Comparison of ENCODE assay signal across 10 cellular contexts in the genomic region with DNA sequence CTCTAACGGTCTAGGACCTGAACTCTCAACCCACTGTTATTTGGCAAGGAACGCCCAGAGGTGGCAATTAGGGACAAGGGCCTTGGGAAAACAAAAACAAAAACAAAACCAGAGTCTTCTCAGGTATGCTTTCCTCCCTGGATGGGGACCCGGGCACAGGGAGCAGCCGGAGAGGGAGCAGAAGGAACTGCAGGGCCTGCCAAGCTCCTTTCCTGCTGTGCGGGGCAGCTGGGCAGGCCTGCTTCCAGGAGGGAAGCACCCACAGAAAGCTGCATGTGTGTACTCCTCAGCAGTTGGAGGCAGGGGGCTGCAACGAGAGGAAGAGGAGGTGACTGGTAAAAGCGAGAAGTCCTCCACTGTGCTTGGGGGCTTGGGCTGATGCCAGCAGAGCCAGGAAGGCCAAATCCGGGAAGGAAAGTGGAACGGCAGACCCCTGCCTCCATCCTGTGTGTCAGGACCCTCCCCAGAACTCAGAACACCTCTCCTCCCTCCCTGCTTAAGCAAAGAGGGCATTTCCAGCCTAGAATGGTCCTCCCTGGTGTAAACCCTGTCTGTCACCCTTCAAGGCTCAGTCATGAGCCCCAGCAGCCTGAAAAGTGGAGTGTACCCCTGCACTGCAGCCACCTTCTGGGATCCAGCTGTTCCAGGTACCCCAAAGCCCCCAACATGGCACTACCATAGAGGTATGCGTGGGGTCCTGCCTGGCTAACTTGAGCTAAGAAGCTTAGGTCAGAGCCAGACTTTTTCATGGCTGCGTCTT. TPM values are rescaled to one million over a fixed set of nuclear protein-coding genes. Genes with fewer than 3 reads are reported as not detected.
DNase-seq lines count a peak whose midpoint lies in the region; ATAC-seq and TF ChIP-seq lines count a peak whose summit lies in the region.
"Had no signal": no experiment of that assay in that cellular context is flagged by ENCODE, and none has a peak within 500 bp of the region (broad histone marks: within the 10 kb centered on the region; RNA-seq: fewer than 3 reads in every experiment).

No MANE protein-coding gene starts in this region.

- H3K9me3 ChIP-seq in CD8-positive, alpha-beta memory T cell (ENCODE audit: low read length), result no peaks in the 10 kb centered on the region
- H3K9me3 ChIP-seq in KOPT-K1 (ENCODE audit: insufficient read depth, low read length, poor library complexity, severe bottlenecking) (no peaks in the 10 kb centered on the region), psoas muscle (no peaks in the 10 kb centered on the region)
- H3K9me3 ChIP-seq: heart left ventricle had no signal

- CTCF ChIA-PET in CD8-positive, alpha-beta memory T cell (lab: Charles Lee), result interaction anchor here (0.7 to 4.1 kb wide), 9 partner anchors 9 to 77 kb away, joined by 3 to 37 read pairs (median 7); no protein-coding TSS in a partner anchor

- TF ChIP-seq CTCF in psoas muscle (IDR thresholded peaks at IDR 0.05), result no peak

- intact Hi-C loops in psoas muscle (cut with DNase I), result no loop called here

- peaks cover 34 to 56% (median 38%) of the 10 kb centered on the region in 3 donors for H3K4me1 Mint-ChIP-seq in CD8-positive, alpha-beta memory T cell
- H3K4me1 Mint-ChIP-seq in central memory CD8-positive, alpha-beta T cell, result peaks cover 19% of the 10 kb centered on the region

- no peak for DNase-seq in CD8-positive, alpha-beta memory T cell
- no peak for DNase-seq in central memory CD8-positive, alpha-beta T cell (ENCODE audit: low spot score in 2 of 2)
- DNase-seq in psoas muscle (no peak), SKM-1 treated with dmso at 0.1 percent for 144 hours (lab: John Stamatoyannopoulos, UW; ENCODE audit: unreplicated experiment) (no peak), erythroblast (lab: John Stamatoyannopoulos, UW) (no peak)
- DNase-seq: DMS153 had no signal

- POLR2A ChIA-PET in CD8-positive, alpha-beta memory T cell (lab: Charles Lee), result interaction anchor here (0.5 to 3.3 kb wide), 12 partner anchors 9 to 460 kb away, joined by 3 to 27 read pairs (median 6); no protein-coding TSS in a partner anchor

- peak overlapping the region; percentile 95 to 99 (median 96) for H3K27ac Mint-ChIP-seq in CD8-positive, alpha-beta memory T cell
- peak overlapping the region; percentile 72 for H3K27ac Mint-ChIP-seq in central memory CD8-positive, alpha-beta T cell (ENCODE audit: low read depth)
- H3K27ac Mint-ChIP-seq: memory B cell had no signal

- peak overlapping the region; percentile 54 for H3K27ac ChIP-seq in CD8-positive, alpha-beta memory T cell (ENCODE audit: low read depth, low read length)
- H3K27ac ChIP-seq in KOPT-K1 (ENCODE audit: low read depth, low read length, poor library complexity, severe bottlenecking), result peak overlapping the region; percentile 91
- H3K27ac ChIP-seq in psoas muscle, result peak overlapping the region; percentile 30

- peak; percentile 55 for ATAC-seq in central memory CD8-positive, alpha-beta T cell (replicated peaks; ENCODE audit: extremely low read depth, poor library complexity, severe bottlenecking)
- ATAC-seq in psoas muscle (no peak), HG02840 (IDR thresholded peaks at IDR 0.05; ENCODE audit: low FRiP score, unreplicated experiment) (no peak)

- peaks cover 5 to 26% (median 13%) of the 10 kb centered on the region in 3 donors for H3K36me3 Mint-ChIP-seq in CD8-positive, alpha-beta memory T cell
- peaks cover 5% of the 10 kb centered on the region for H3K36me3 Mint-ChIP-seq in central memory CD8-positive, alpha-beta T cell (ENCODE audit: insufficient read depth)
- H3K36me3 Mint-ChIP-seq: memory B cell had no signal

- H3K27me3 ChIP-seq in CD8-positive, alpha-beta memory T cell (ENCODE audit: insufficient read depth, low read length, poor library complexity, severe bottlenecking), result no peaks in the 10 kb centered on the region
- no peaks in the 10 kb centered on the region for H3K27me3 ChIP-seq in psoas muscle (ENCODE audit: insufficient read depth in 3 of 3, low read length in 2 of 3)
- H3K27me3 ChIP-seq: heart left ventricle had no signal

- H3K4me3 Mint-ChIP-seq in CD8-positive, alpha-beta memory T cell, result peak overlapping the region; percentile 35 to 87 (median 76)
- peak overlapping the region; percentile 57 for H3K4me3 Mint-ChIP-seq in central memory CD8-positive, alpha-beta T cell
- H3K4me3 Mint-ChIP-seq: memory B cell had no signal

- TF ChIP-seq POLR2A in erythroblast (IDR thresholded peaks at IDR 0.05; ENCODE audit: low read length), result no peak

- H3K9me3 Mint-ChIP-seq in CD8-positive, alpha-beta memory T cell, result no peaks in the 10 kb centered on the region
- no peaks in the 10 kb centered on the region for H3K9me3 Mint-ChIP-seq in central memory CD8-positive, alpha-beta T cell
- H3K9me3 Mint-ChIP-seq: memory B cell had no signal

- WGBS in psoas muscle, 3 donors, result 56 to 68% (median 59%) methylated on average over 11 of the region's 11 CpGs

- H3K36me3 ChIP-seq in CD8-positive, alpha-beta memory T cell (ENCODE audit: insufficient read depth, low read length), result peaks cover 14% of the 10 kb centered on the region
- H3K36me3 ChIP-seq in KOPT-K1 (ENCODE audit: insufficient read depth, low read length), result peaks cover 28% of the 10 kb centered on the region
- peaks cover 0 to 31% of the 10 kb centered on the region in 2 donors for H3K36me3 ChIP-seq in psoas muscle (ENCODE audit: insufficient read depth in 1 of 2, low read depth in 1 of 2)

- peaks cover 0 to under 1% of the 10 kb centered on the region in 2 donors for H3K27me3 Mint-ChIP-seq in CD8-positive, alpha-beta memory T cell
- H3K27me3 Mint-ChIP-seq in central memory CD8-positive, alpha-beta T cell, result no peaks in the 10 kb centered on the region
- H3K27me3 Mint-ChIP-seq: memory B cell had no signal

- H3K4me3 ChIP-seq in CD8-positive, alpha-beta memory T cell (ENCODE audit: low read length), result peak overlapping the region; percentile 18
- no peak overlapping the region for H3K4me3 ChIP-seq in psoas muscle
- H3K4me3 ChIP-seq: heart left ventricle had no signal

- H3K4me1 ChIP-seq in CD8-positive, alpha-beta memory T cell (ENCODE audit: insufficient read depth, low read length), result peaks cover 47% of the 10 kb centered on the region
- peaks cover 9% of the 10 kb centered on the region for H3K4me1 ChIP-seq in psoas muscle

RNA-seq across cellular contexts. Expression of a gene that starts 56.3 kb away (rescaled TPM):
- 10 to 100 TPM; 77.9 to 80.7 TPM for total RNA-seq in CD8-positive, alpha-beta memory T cell
- polyA plus RNA-seq in CD8-positive, alpha-beta memory T cell, result 19.4 TPM
- total RNA-seq in psoas muscle, result 10 to 100 TPM; 20.6 to 26.2 (median 21.7) TPM
- polyA plus RNA-seq in psoas muscle, result 1 to 10 TPM; 7.1 to 9.9 (median 8.4) TPM

Comparison
In these comparisons a context has a peak if more than half of its experiments do, and no peak if none do; other contexts are left out.
1. H3K27ac ChIP-seq: peak in every context shown above with its lines; median percentile 91 in KOPT-K1; 54 in CD8-positive, alpha-beta memory T cell; 30 in psoas muscle.